Comparison of ENCODE assay signal across 9 cellular contexts in genomic region chr10:5563991-5564536, GRCh38. TPM values are rescaled to one million over a fixed set of nuclear protein-coding genes. Genes with fewer than 3 reads are reported as not detected.
A peak's percentile ranks its signal among the peaks of the same experiment; 100 is the strongest.
DNase-seq lines count a peak whose midpoint lies in the region; ATAC-seq, FAIRE-seq and TF ChIP-seq lines count a peak whose summit lies in the region.
"Had no signal": no experiment of that assay in that cellular context is flagged by ENCODE, and none has a peak within 500 bp of the region (broad histone marks: within the 10 kb centered on the region; RNA-seq: fewer than 3 reads in every experiment).

No MANE protein-coding gene starts in this region.

- H2AFZ ChIP-seq in H1 (ENCODE audit: low read length): peak overlapping the region; percentile 11; the same call in 1 of the 2 replicates

- H4K91ac ChIP-seq in H1 (replicated peaks; ENCODE audit: insufficient read length, low read length): no peak overlapping the region

- H3K36me3 ChIP-seq in H1 (ENCODE audit: control insufficient read depth in 2 of 4, insufficient read depth in 4 of 4, low read length in 3 of 4) (no peaks in the 10 kb centered on the region), spleen (no peaks in the 10 kb centered on the region)

- no peak overlapping the region for H4K8ac ChIP-seq in H1 (ENCODE audit: extremely low read depth, insufficient read depth, low read length)

- H3K27me3 ChIP-seq in H1 (replicated peaks in 1 of 4; ENCODE audit: control insufficient read depth in 3 of 4, extremely low read depth in 1 of 4, insufficient read depth in 3 of 4, low read length in 3 of 4): no peaks in the 10 kb centered on the region
- H3K27me3 ChIP-seq in spleen (replicated peaks in 1 of 7): peaks cover 0 to 20% (median 0%) of the 10 kb centered on the region in 7 donors

- no peaks in the 10 kb centered on the region for H4K20me1 ChIP-seq in H1 (replicated peaks in 1 of 2; ENCODE audit: control insufficient read depth in 1 of 2, insufficient read depth in 2 of 2, low read length in 2 of 2)

- TF ChIP-seq EP300 in H1 (IDR thresholded peaks at IDR 0.05; ENCODE audit: borderline replicate concordance in 1 of 2, low read depth in 2 of 2, low read length in 2 of 2): no peak

- H3K4me3 Mint-ChIP-seq in activated CD4-positive, alpha-beta T cell treated with anti-CD3 and anti-CD28 coated beads for 36 hours: peak overlapping the region; percentile 51

- H3K27ac ChIP-seq in H1 (ENCODE audit: low read depth, low read length): no peak overlapping the region
- H3K27ac ChIP-seq in spleen: peak overlapping the region in 5 of 8 donors; percentile 15 to 69 (median 28)

- TF ChIP-seq CTCF in H1 (IDR thresholded peaks at IDR 0.05; ENCODE audit: control extremely low read depth in 1 of 3, insufficient read depth in 1 of 3, low read depth in 1 of 3, low read length in 3 of 3) (no peak), spleen (IDR thresholded peaks at IDR 0.05 in 8 of 11, conservative IDR thresholded peaks at IDR 0.05 in 3 of 11) (no peak)

- peaks cover 3% of the 10 kb centered on the region for H3K9me3 Mint-ChIP-seq in activated CD4-positive, alpha-beta T cell treated with anti-CD3 and anti-CD28 coated beads for 36 hours (ENCODE audit: low read depth)

- H3K4me1 ChIP-seq in H1 (replicated peaks in 1 of 4; ENCODE audit: control insufficient read depth in 3 of 4, insufficient read depth in 4 of 4, low read length in 3 of 4): no peaks in the 10 kb centered on the region; a peak in 1 of 7 replicates
- H3K4me1 ChIP-seq in spleen: no peaks in the 10 kb centered on the region

- no peaks in the 10 kb centered on the region for H3K27me3 Mint-ChIP-seq in activated CD4-positive, alpha-beta T cell treated with anti-CD3 and anti-CD28 coated beads for 36 hours

- H2AK5ac ChIP-seq in H1 (ENCODE audit: low read depth, low read length): 0 out of 2 replicates have a peak overlapping the region, but pooled peaks have one; percentile 30

- H2BK5ac ChIP-seq in H1 (ENCODE audit: low read depth, low read length): peak overlapping the region; percentile 49

- H3K27ac Mint-ChIP-seq in activated CD4-positive, alpha-beta T cell treated with anti-CD3 and anti-CD28 coated beads for 36 hours: peak overlapping the region; percentile 86

- H2BK12ac ChIP-seq in H1 (ENCODE audit: low read depth, low read length): 0 out of 2 replicates have a peak overlapping the region, but pooled peaks have one; percentile 68

- peaks cover 2% of the 10 kb centered on the region; the same call in 1 of the 2 replicates for H3K23me2 ChIP-seq in H1 (ENCODE audit: low read depth, low read length)

- no peak overlapping the region for H3K23ac ChIP-seq in H1 (ENCODE audit: insufficient read length)

- no peaks in the 10 kb centered on the region for H3K79me2 ChIP-seq in H1 (ENCODE audit: control insufficient read depth in 1 of 2, insufficient read depth in 2 of 2, low read length in 2 of 2)

- 85% methylated on average over 15 of the region's 18 CpGs; no CpG with 5 or more reads in 1 of the 2 experiments for WGBS in H1 (ENCODE audit: extremely low coverage in 1 of 2, insufficient coverage in 1 of 2, insufficient read length in 1 of 2, insufficient replicate concordance in 2 of 2, low coverage in 1 of 2, low lambda C conversion rate in 2 of 2, missing lambda C conversion rate in 1 of 2), 2 experiments
- WGBS in spleen, 5 donors: 65 to 72% (median 69%) methylated on average over 18 of the region's 18 CpGs

- POLR2A ChIA-PET in activated CD4-positive, alpha-beta T cell treated with anti-CD3 and anti-CD28 coated beads for 36 hours (lab: Charles Lee): no interaction called here
- POLR2A ChIA-PET in H1 (lab: Charles Lee; ENCODE audit: partially characterized antibody): interaction anchor here (1.4 kb wide), 1 partner anchor 12 kb away, joined by 3 read pairs; no protein-coding TSS in a partner anchor

- no peak overlapping the region for H3K9ac ChIP-seq in H1 (replicated peaks in 1 of 4; ENCODE audit: extremely low read depth in 1 of 4, low read depth in 3 of 4, low read length in 3 of 4)

- H3K4ac ChIP-seq in H1 (replicated peaks; ENCODE audit: insufficient read length, low read depth, low read length): no peak overlapping the region

- H3K18ac ChIP-seq in H1 (ENCODE audit: extremely low read depth, low read length): no peak overlapping the region; the same call in 1 of the 2 replicates

- intact Hi-C loops in activated CD4-positive, alpha-beta T cell treated with anti-CD3 and anti-CD28 coated beads for 36 hours (cut with DNase I, micrococcal nuclease): loop anchor here (1.0 to 2.0 kb wide), 3 partner anchors 15 to 65 kb away; no protein-coding TSS in a partner anchor
- intact Hi-C loops in spleen (cut with DNase I; ENCODE audit: low total_unique reads): no loop called here

- H3K4me3 ChIP-seq in H1 (ENCODE audit: extremely low read depth in 1 of 4, insufficient read depth in 2 of 4, low read depth in 3 of 4, low read length in 4 of 4) (no peak overlapping the region), spleen (peak overlapping the region in 1 of 8 donors; percentile 5)

- no peak for TF ChIP-seq RAD21 in H1 (IDR thresholded peaks at IDR 0.05 in 1 of 2, conservative IDR thresholded peaks at IDR 0.05 in 1 of 2; ENCODE audit: low read depth in 2 of 2, low read length in 2 of 2)

- no peak overlapping the region for H3K56ac ChIP-seq in H1 (replicated peaks; ENCODE audit: insufficient read length, low read depth, low read length)

- H3K79me1 ChIP-seq in H1 (ENCODE audit: low read depth, low read length): no peaks in the 10 kb centered on the region

- H2BK120ac ChIP-seq in H1 (replicated peaks; ENCODE audit: low read depth, low read length): no peak overlapping the region

- peak; percentile 86 for ATAC-seq in activated CD4-positive, alpha-beta T cell treated with anti-CD3 and anti-CD28 coated beads for 36 hours
- ATAC-seq in HG02610 (IDR thresholded peaks at IDR 0.05; ENCODE audit: unreplicated experiment): no peak
- ATAC-seq in HG02970 (IDR thresholded peaks at IDR 0.05; ENCODE audit: low FRiP score, unreplicated experiment): no peak
- ATAC-seq in GM18511 (IDR thresholded peaks at IDR 0.05; ENCODE audit: unreplicated experiment): no peak

- no peak for TF ChIP-seq POLR2A in H1 (IDR thresholded peaks at IDR 0.05; ENCODE audit: control extremely low read depth in 1 of 2, low read depth in 2 of 2, low read length in 2 of 2)
- no peak for TF ChIP-seq POLR2A in spleen (IDR thresholded peaks at IDR 0.05)

- H3K14ac ChIP-seq in H1 (ENCODE audit: insufficient read length): no peak overlapping the region

- peaks cover 49% of the 10 kb centered on the region for H3K4me1 Mint-ChIP-seq in activated CD4-positive, alpha-beta T cell treated with anti-CD3 and anti-CD28 coated beads for 36 hours

- H3K36me3 Mint-ChIP-seq in activated CD4-positive, alpha-beta T cell treated with anti-CD3 and anti-CD28 coated beads for 36 hours (ENCODE audit: low read depth): no peaks in the 10 kb centered on the region

- 0 out of 2 replicates have a peak overlapping the region, but pooled peaks have one; percentile 31 for H2BK15ac ChIP-seq in H1 (ENCODE audit: low read length)

- peak overlapping the region; percentile 80; the same call in 1 of the 2 replicates for H2BK20ac ChIP-seq in H1 (ENCODE audit: low read length)

- H3K9me3 ChIP-seq in H1 (ENCODE audit: insufficient read depth in 2 of 2, low read depth in 1 of 2, low read length in 1 of 2) (no peaks in the 10 kb centered on the region), spleen (no peaks in the 10 kb centered on the region)

- DNase-seq in ELR (ENCODE audit: low read depth): peak; percentile 94
- DNase-seq in activated CD4-positive, alpha-beta T cell treated with anti-CD3 and anti-CD28 coated beads for 36 hours: peak; percentile 80
- DNase-seq in H1 (ENCODE audit: low read depth in 1 of 2, low spot score in 2 of 2): no peak
- peak; percentile 66 for DNase-seq in spleen
- DNase-seq in DMS153 treated with DMSO at 0.1 percent for 48 hours (lab: John Stamatoyannopoulos, UW; ENCODE audit: unreplicated experiment): no peak

- H4K5ac ChIP-seq in H1 (ENCODE audit: insufficient read length, low read depth, low read length): no peak overlapping the region

- no peak for FAIRE-seq in H1 (lab: Jason Lieb, UNC)

- CTCF ChIA-PET in activated CD4-positive, alpha-beta T cell treated with anti-CD3 and anti-CD28 coated beads for 36 hours (lab: Charles Lee): interaction anchor here (0.6 kb wide), 1 partner anchor 130 kb away, joined by 3 read pairs; no protein-coding TSS in a partner anchor
- CTCF ChIA-PET in H1 (lab: Charles Lee; ENCODE audit: partially characterized antibody): interaction anchor here (0.6 to 1.6 kb wide), 3 partner anchors 10 to 59 kb away, joined by 3 to 8 read pairs (median 3); no protein-coding TSS in a partner anchor

- H3K4me2 ChIP-seq in H1 (ENCODE audit: insufficient read depth in 1 of 2, low read depth in 2 of 2, low read length in 2 of 2): no peak overlapping the region

TF ChIP-seq in H1, 55 proteins besides CTCF, POLR2A, EP300 and RAD21 (continues in another document):
- TF ChIP-seq HDAC6 (IDR thresholded peaks at IDR 0.05; ENCODE audit: low read depth, low read length) (no peak), RBBP5 (IDR thresholded peaks at IDR 0.05; ENCODE audit: borderline replicate concordance, low read depth, low read length) (no peak), USF2 (IDR thresholded peaks at IDR 0.05; ENCODE audit: low read length) (no peak), BACH1 (IDR thresholded peaks at IDR 0.05; ENCODE audit: low read length) (no peak), KDM5A (IDR thresholded peaks at IDR 0.05; ENCODE audit: low read length) (no peak), NRF1 (IDR thresholded peaks at IDR 0.05; ENCODE audit: low read depth, low read length) (no peak), BRCA1 (IDR thresholded peaks at IDR 0.05; ENCODE audit: low read depth, low read length) (no peak)

RNA-seq across cellular contexts. Expression of gene CALML3, which starts 39.3 kb away (rescaled TPM):
- total RNA-seq in activated CD4-positive, alpha-beta T cell treated with anti-CD3 and anti-CD28 coated beads for 36 hours: not detected
- not detected in 2 replicates for total RNA-seq in H1 (2021; fragmentation: NEBNext Ultra II Directional; extraction: Animal tissue kit (Norgen Biotek cat#: 25700))
- not detected in 2 replicates for polyA plus RNA-seq in H1 (2011; rRNA removed)
- not detected for polyA plus RNA-seq in H1 (2011; cell fraction: cytosol; rRNA removed)
- polyA plus RNA-seq in H1 (2011; cell fraction: nucleus; rRNA removed): not detected
- polyA plus RNA-seq in H1 (2012, experiment 1 of 2): not detected in 4 replicates
- not detected for polyA plus RNA-seq in H1 (2012, experiment 2 of 2)
- polyA plus RNA-seq in H1 (2013, experiment 1 of 2): not detected
- not detected for polyA plus RNA-seq in H1 (2013, experiment 2 of 2)
- polyA minus RNA-seq in H1 (2011; rRNA and poly(A)+ RNA removed): not detected in 2 replicates
- not detected for polyA minus RNA-seq in H1 (2011; cell fraction: cytosol; rRNA and poly(A)+ RNA removed)
- not detected for polyA minus RNA-seq in H1 (2011; cell fraction: nucleus; rRNA and poly(A)+ RNA removed)
- not detected for total RNA-seq in spleen
- under 1 TPM in 1 of 3 donors, not detected in 2; 0.10 TPM for polyA plus RNA-seq in spleen
- total RNA-seq: epithelial cell of proximal tubule had no signal

Comparison
In these comparisons a context has a peak if more than half of its experiments do, and no peak if none do; other contexts are left out.
1. DNase-seq: peak in ELR (single experiment), activated CD4-positive, alpha-beta T cell treated with anti-CD3 and anti-CD28 coated beads for 36 hours (single experiment) and spleen (single experiment); none in H1 (0 of 2) and DMS153 treated with DMSO at 0.1 percent for 48 hours (single experiment).